Comparison of ENCODE assay signal across 25 cellular contexts in the genomic region with DNA sequence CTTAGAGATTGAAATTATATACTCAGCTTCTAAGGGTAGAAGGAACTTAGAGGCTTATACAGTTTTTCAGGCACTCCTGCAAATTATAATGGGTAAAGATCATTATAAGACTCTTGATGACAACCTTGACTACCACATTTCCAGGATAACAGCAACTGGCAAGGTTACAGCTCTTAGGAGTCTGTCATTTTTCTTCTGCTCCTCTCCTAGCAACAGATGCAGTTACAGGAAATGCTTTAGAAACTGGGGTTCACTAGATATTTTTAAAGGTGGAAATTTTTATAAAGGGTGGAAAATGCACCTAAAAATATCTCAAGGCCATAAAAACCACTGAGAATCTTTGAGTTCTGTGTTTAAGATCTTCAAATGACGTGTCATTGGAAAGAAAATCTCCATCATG.
"Had no signal": no experiment of that assay in that cellular context is flagged by ENCODE, and none has a peak within 500 bp of the region (broad histone marks: within the 10 kb centered on the region; RNA-seq: fewer than 3 reads in every experiment).

No MANE protein-coding gene starts in this region.

- H3K4me1 ChIP-seq: left ventricle myocardium inferior, neural progenitor cell, psoas muscle, right atrium auricular region, right lobe of liver, uterus had no signal

- H3K79me2 ChIP-seq: hepatocyte had no signal

- H3K36me3 ChIP-seq: left ventricle myocardium inferior, neural progenitor cell, neutrophil, ovary, right atrium auricular region, right lobe of liver, tibial nerve, uterus had no signal

- H3K36me3 Mint-ChIP-seq: naive thymus-derived CD8-positive, alpha-beta T cell; neural progenitor cell; stimulated activated memory B cell treated with anti-CD40 and anti-IgM and Interleukin-4, amounts not matched to agents 10 μg/mL and 1 μg/mL and 100 μg/mL, for 72 hours; type B pancreatic cell had no signal

- H3K27ac Mint-ChIP-seq: naive thymus-derived CD8-positive, alpha-beta T cell; nephron; neural progenitor cell; stimulated activated memory B cell treated with anti-CD40 and anti-IgM and Interleukin-4, amounts not matched to agents 10 μg/mL and 1 μg/mL and 100 μg/mL, for 72 hours; stimulated activated naive CD8-positive, alpha-beta T cell treated with anti-CD3 and anti-CD28 coated beads, Interleukin-15, amount 100 ng/mL, for 72 hours; type B pancreatic cell had no signal

- H3K4me3 Mint-ChIP-seq: naive thymus-derived CD8-positive, alpha-beta T cell; nephron; neural progenitor cell; stimulated activated memory B cell treated with anti-CD40 and anti-IgM and Interleukin-4, amounts not matched to agents 10 μg/mL and 1 μg/mL and 100 μg/mL, for 72 hours; stimulated activated naive CD8-positive, alpha-beta T cell treated with anti-CD3 and anti-CD28 coated beads, Interleukin-15, amount 100 ng/mL, for 72 hours; type B pancreatic cell had no signal

- H3K4me3 ChIP-seq: hepatocyte, left ventricle myocardium inferior, lung, neural progenitor cell, ovary, psoas muscle, right atrium auricular region, right lobe of liver, smooth muscle cell, tibial nerve, uterus had no signal

- H3K27me3 Mint-ChIP-seq: stimulated activated memory B cell treated with anti-CD40 and anti-IgM and Interleukin-4, amounts not matched to agents 10 μg/mL and 1 μg/mL and 100 μg/mL, for 72 hours; stimulated activated naive CD8-positive, alpha-beta T cell treated with anti-CD3 and anti-CD28 coated beads, Interleukin-15, amount 100 ng/mL, for 72 hours had no signal

- H3K9ac ChIP-seq: neural progenitor cell had no signal

- H3K4me2 ChIP-seq: hepatocyte, neural progenitor cell, smooth muscle cell had no signal

- H3K4me1 Mint-ChIP-seq: naive thymus-derived CD8-positive, alpha-beta T cell; nephron; neural progenitor cell; stimulated activated memory B cell treated with anti-CD40 and anti-IgM and Interleukin-4, amounts not matched to agents 10 μg/mL and 1 μg/mL and 100 μg/mL, for 72 hours; stimulated activated naive CD8-positive, alpha-beta T cell treated with anti-CD3 and anti-CD28 coated beads, Interleukin-15, amount 100 ng/mL, for 72 hours had no signal

- H2AFZ ChIP-seq: hepatocyte, neural progenitor cell had no signal

- H3K27me3 ChIP-seq: hepatocyte, neural progenitor cell, neutrophil, ovary, right atrium auricular region, right lobe of liver, tibial nerve, uterus had no signal

- H3K27ac ChIP-seq: hepatocyte, left ventricle myocardium inferior, neural progenitor cell, neutrophil, ovary, psoas muscle, right atrium auricular region, right lobe of liver, tibial nerve, uterus had no signal

- H3K9me3 ChIP-seq: left ventricle myocardium inferior, neutrophil, ovary, psoas muscle, right atrium auricular region, right lobe of liver, tibial nerve, uterus had no signal

- H3K9me3 Mint-ChIP-seq: nephron; neural progenitor cell; stimulated activated memory B cell treated with anti-CD40 and anti-IgM and Interleukin-4, amounts not matched to agents 10 μg/mL and 1 μg/mL and 100 μg/mL, for 72 hours; stimulated activated naive CD8-positive, alpha-beta T cell treated with anti-CD3 and anti-CD28 coated beads, Interleukin-15, amount 100 ng/mL, for 72 hours; type B pancreatic cell had no signal

- DNase-seq: islet precursor cell; left ventricle myocardium inferior; naive thymus-derived CD8-positive, alpha-beta T cell; occipital lobe; ovary; psoas muscle; right lobe of liver; stimulated activated CD4-positive, alpha-beta T cell treated with anti-CD3 and anti-CD28 coated beads, Interleukin-1b, Interleukin-23, amount 100 ng/mL, for 48 hours; stimulated activated CD4-positive, alpha-beta T cell treated with anti-CD3 and anti-CD28 coated beads, Interleukin-2, amount 100 ng/mL, for 48 hours; stimulated activated CD4-positive, alpha-beta T cell treated with anti-CD3 and anti-CD28 coated beads, Interleukin-4, amount 100 ng/mL, for 4 hours; stimulated activated CD8-positive, alpha-beta memory T cell treated with anti-CD3 and anti-CD28 coated beads, Interleukin-4, amount 100 ng/mL, for 48 hours; stimulated activated naive CD4-positive, alpha-beta T cell treated with Interleukin-2 at 50 U/mL for 16 hours; stimulated activated naive CD8-positive, alpha-beta T cell treated with anti-CD3 and anti-CD28 coated beads, Interleukin-15, amount 100 ng/mL, for 72 hours; substantia nigra; uterus had no signal
